In the genomic region with DNA sequence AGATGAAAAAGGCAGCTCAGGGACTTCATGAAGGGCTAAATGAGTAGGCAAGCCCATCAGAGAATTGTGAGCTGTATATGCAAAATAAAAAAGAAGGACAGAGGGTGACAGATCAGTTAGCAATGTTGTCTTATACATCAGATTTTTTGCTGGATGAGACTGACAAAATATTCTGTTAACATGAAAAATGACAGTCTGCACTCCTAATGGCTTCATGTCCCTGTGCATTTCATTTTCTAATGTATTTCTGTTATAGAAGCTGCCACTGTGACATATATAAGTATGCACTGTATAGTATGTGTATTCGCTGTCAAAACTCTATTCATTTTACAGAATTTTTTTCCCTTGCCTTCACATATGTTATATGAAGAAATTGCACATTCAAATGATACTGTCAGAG, we compare ENCODE assay signal across 6 cellular contexts.
"Had no signal": no experiment of that assay in that cellular context is flagged by ENCODE, and none has a peak within 500 bp of the region (broad histone marks: within the 10 kb centered on the region; RNA-seq: fewer than 3 reads in every experiment).

No MANE protein-coding gene starts in this region.

- ATAC-seq: HepG2, K562 had no signal

- H3K36me3 Mint-ChIP-seq: IgD-negative memory B cell had no signal

- H3K27ac Mint-ChIP-seq: IgD-negative memory B cell had no signal

- H3K27ac ChIP-seq: HL-60 had no signal

- H3K4me1 Mint-ChIP-seq: IgD-negative memory B cell had no signal

- DNase-seq: IMR-90, KBM-7 had no signal

- H3K4me3 Mint-ChIP-seq: IgD-negative memory B cell had no signal

- H3K27me3 Mint-ChIP-seq: IgD-negative memory B cell had no signal

- H3K4me3 ChIP-seq: K562 had no signal
